In the genomic region with DNA sequence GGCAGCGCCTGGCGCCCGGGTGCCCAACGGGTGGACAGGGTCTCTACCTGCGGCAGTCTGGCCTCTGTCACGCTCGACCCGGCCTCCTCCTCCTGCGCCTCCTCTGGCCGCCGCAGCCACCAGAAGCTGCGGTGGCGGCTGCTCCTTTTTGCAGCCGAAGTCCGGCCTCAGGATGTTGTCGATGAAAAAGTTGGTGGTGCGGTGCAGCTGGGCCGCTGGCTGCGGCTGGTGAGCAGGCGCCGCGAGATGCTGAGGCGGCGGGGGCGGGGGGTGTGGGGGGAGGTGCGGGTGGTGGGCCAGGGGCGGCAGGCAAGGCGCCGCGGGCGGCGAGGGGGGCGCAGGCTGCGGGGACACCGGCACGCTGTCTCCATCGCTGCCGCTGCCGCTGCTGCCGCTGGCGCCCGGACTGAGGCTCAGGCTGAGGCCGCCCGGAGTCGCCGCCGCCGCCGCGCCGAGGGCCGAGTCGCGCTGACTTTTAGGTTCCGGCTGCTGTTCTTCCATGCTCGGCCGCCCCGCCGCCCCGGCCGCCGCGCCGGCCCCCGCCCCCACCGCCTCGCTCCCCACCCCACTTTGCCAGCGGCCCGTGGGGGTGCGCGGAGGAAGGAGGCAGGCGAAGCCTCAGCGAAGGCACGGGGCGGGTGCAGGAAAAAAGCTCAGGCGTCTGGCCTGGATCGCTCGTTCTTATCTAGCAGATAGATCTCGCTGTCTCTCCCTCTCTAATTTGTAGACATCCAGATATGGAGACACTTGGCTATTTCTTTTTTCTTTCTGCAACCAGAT, we compare ENCODE assay signal across 1 cellular context.
TF ChIP-seq lines count a peak whose summit lies in the region.

No MANE protein-coding gene starts in this region.

TF ChIP-seq in SK-N-SH treated with all-trans-retinoic acid at 6 μM for 48 hours, 23 proteins besides CTCF, POLR2A, EP300 and RAD21 (continued from another document):
- TF ChIP-seq POU6F1 (CRISPR knock-in tag; IDR thresholded peaks at IDR 0.05; ENCODE audit: borderline replicate concordance, low read depth) (no peak), CSDC2 (CRISPR knock-in tag; IDR thresholded peaks at IDR 0.05) (no peak), ZNF565 (CRISPR knock-in tag; conservative IDR thresholded peaks at IDR 0.05; ENCODE audit: low read depth) (no peak), ESRRG (CRISPR knock-in tag; IDR thresholded peaks at IDR 0.05) (no peak), TOX (CRISPR knock-in tag; IDR thresholded peaks at IDR 0.05; ENCODE audit: borderline replicate concordance) (no peak), ZFP3 (CRISPR knock-in tag; IDR thresholded peaks at IDR 0.05) (no peak)
- TF ChIP-seq, protein P1, sequence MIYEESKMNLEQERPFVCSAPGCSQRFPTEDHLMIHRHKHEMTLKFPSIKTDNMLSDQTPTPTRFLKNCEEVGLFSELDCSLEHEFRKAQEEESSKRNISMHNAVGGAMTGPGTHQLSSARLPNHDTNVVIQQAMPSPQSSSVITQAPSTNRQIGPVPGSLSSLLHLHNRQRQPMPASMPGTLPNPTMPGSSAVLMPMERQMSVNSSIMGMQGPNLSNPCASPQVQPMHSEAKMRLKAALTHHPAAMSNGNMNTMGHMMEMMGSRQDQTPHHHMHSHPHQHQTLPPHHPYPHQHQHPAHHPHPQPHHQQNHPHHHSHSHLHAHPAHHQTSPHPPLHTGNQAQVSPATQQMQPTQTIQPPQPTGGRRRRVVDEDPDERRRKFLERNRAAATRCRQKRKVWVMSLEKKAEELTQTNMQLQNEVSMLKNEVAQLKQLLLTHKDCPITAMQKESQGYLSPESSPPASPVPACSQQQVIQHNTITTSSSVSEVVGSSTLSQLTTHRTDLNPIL (CRISPR knock-in tag; IDR thresholded peaks at IDR 0.05; ENCODE audit: low read depth): no peak
- TF ChIP-seq, protein P2, sequence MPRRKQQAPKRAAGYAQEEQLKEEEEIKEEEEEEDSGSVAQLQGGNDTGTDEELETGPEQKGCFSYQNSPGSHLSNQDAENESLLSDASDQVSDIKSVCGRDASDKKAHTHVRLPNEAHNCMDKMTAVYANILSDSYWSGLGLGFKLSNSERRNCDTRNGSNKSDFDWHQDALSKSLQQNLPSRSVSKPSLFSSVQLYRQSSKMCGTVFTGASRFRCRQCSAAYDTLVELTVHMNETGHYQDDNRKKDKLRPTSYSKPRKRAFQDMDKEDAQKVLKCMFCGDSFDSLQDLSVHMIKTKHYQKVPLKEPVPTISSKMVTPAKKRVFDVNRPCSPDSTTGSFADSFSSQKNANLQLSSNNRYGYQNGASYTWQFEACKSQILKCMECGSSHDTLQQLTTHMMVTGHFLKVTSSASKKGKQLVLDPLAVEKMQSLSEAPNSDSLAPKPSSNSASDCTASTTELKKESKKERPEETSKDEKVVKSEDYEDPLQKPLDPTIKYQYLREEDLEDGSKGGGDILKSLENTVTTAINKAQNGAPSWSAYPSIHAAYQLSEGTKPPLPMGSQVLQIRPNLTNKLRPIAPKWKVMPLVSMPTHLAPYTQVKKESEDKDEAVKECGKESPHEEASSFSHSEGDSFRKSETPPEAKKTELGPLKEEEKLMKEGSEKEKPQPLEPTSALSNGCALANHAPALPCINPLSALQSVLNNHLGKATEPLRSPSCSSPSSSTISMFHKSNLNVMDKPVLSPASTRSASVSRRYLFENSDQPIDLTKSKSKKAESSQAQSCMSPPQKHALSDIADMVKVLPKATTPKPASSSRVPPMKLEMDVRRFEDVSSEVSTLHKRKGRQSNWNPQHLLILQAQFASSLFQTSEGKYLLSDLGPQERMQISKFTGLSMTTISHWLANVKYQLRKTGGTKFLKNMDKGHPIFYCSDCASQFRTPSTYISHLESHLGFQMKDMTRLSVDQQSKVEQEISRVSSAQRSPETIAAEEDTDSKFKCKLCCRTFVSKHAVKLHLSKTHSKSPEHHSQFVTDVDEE (CRISPR knock-in tag; IDR thresholded peaks at IDR 0.05): no peak
- TF ChIP-seq, protein P3, sequence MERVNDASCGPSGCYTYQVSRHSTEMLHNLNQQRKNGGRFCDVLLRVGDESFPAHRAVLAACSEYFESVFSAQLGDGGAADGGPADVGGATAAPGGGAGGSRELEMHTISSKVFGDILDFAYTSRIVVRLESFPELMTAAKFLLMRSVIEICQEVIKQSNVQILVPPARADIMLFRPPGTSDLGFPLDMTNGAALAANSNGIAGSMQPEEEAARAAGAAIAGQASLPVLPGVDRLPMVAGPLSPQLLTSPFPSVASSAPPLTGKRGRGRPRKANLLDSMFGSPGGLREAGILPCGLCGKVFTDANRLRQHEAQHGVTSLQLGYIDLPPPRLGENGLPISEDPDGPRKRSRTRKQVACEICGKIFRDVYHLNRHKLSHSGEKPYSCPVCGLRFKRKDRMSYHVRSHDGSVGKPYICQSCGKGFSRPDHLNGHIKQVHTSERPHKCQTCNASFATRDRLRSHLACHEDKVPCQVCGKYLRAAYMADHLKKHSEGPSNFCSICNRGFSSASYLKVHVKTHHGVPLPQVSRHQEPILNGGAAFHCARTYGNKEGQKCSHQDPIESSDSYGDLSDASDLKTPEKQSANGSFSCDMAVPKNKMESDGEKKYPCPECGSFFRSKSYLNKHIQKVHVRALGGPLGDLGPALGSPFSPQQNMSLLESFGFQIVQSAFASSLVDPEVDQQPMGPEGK (CRISPR knock-in tag; IDR thresholded peaks at IDR 0.05; ENCODE audit: borderline replicate concordance): no peak
